1 cellular context compared by ENCODE assay signal in genomic region chr1:27341525-27342252, GRCh38.
TF ChIP-seq lines count a peak whose summit lies in the region.

Gene SYTL1 (plus strand): TSS chr1:27342022. CDS start chr1:27345335, 3,313 bp downstream.

TF ChIP-seq in HepG2, 621 proteins besides CTCF, POLR2A, EP300 and RAD21 (continued from another document and continues in another):
- TF ChIP-seq MBNL3 (CRISPR knock-in tag; conservative IDR thresholded peaks at IDR 0.05) (no peak), ZNF224 (CRISPR knock-in tag; IDR thresholded peaks at IDR 0.05) (no peak), FLYWCH1 (CRISPR knock-in tag; IDR thresholded peaks at IDR 0.05) (no peak), SNAI1 (CRISPR knock-in tag; IDR thresholded peaks at IDR 0.05; ENCODE audit: borderline replicate concordance) (no peak), ZC3H13 (CRISPR knock-in tag; IDR thresholded peaks at IDR 0.05) (no peak), SAFB2 (CRISPR knock-in tag; IDR thresholded peaks at IDR 0.05; ENCODE audit: borderline replicate concordance, low read depth) (0 out of 2 replicates have a peak, but pooled peaks have one; percentile 52), ASH2L (IDR thresholded peaks at IDR 0.05; ENCODE audit: insufficient read length, low read depth, low read length) (no peak), ZSCAN25 (CRISPR knock-in tag; IDR thresholded peaks at IDR 0.05) (peak; percentile 70; the same call in 1 of the 2 replicates), ZNF382 (CRISPR knock-in tag; IDR thresholded peaks at IDR 0.05; ENCODE audit: borderline replicate concordance) (no peak), ZNF546 (CRISPR knock-in tag; conservative IDR thresholded peaks at IDR 0.05) (no peak), ZMYM3 (CRISPR knock-in tag; IDR thresholded peaks at IDR 0.05) (no peak; the same call in 1 of the 2 replicates), NCOA5 (CRISPR knock-in tag; IDR thresholded peaks at IDR 0.05) (no peak), MYC (CRISPR knock-in tag; IDR thresholded peaks at IDR 0.05; ENCODE audit: borderline replicate concordance) (peak; percentile 66; the same call in 1 of the 2 replicates), ZFP36 (IDR thresholded peaks at IDR 0.05; ENCODE audit: borderline replicate concordance, low read depth, low read length, partially characterized antibody) (no peak), ZNF235 (CRISPR knock-in tag; IDR thresholded peaks at IDR 0.05; ENCODE audit: borderline replicate concordance) (no peak), ZNF607 (CRISPR knock-in tag; IDR thresholded peaks at IDR 0.05; ENCODE audit: borderline replicate concordance) (no peak), NFE2L2 (IDR thresholded peaks at IDR 0.05; ENCODE audit: low read length) (no peak), ZFP1 (CRISPR knock-in tag; IDR thresholded peaks at IDR 0.05) (peak; percentile 39; the same call in 1 of the 2 replicates), ZNF839 (CRISPR knock-in tag; IDR thresholded peaks at IDR 0.05; ENCODE audit: borderline replicate concordance) (no peak), MZF1 (CRISPR knock-in tag; IDR thresholded peaks at IDR 0.05; ENCODE audit: borderline replicate concordance) (no peak), CERS6 (CRISPR knock-in tag; IDR thresholded peaks at IDR 0.05) (no peak), ZNF12 (CRISPR knock-in tag; IDR thresholded peaks at IDR 0.05) (no peak), ZNF773 (CRISPR knock-in tag; IDR thresholded peaks at IDR 0.05; ENCODE audit: borderline replicate concordance) (no peak), PREB (CRISPR knock-in tag; IDR thresholded peaks at IDR 0.05) (no peak), E2F5 (CRISPR knock-in tag; conservative IDR thresholded peaks at IDR 0.05) (no peak), ZNF792 (CRISPR knock-in tag; IDR thresholded peaks at IDR 0.05) (no peak), NCOR1 (IDR thresholded peaks at IDR 0.05; ENCODE audit: borderline replicate concordance, low read length) (no peak), DDIT3 (CRISPR knock-in tag; IDR thresholded peaks at IDR 0.05) (no peak), SIX4 (CRISPR knock-in tag; IDR thresholded peaks at IDR 0.05) (no peak), ARNT2 (CRISPR knock-in tag; IDR thresholded peaks at IDR 0.05; ENCODE audit: low read depth) (0 out of 2 replicates have a peak, but pooled peaks have one; percentile 44), SOX6 (IDR thresholded peaks at IDR 0.05) (no peak), SOX6 (CRISPR knock-in tag; IDR thresholded peaks at IDR 0.05) (no peak), HDAC2 (CRISPR knock-in tag; IDR thresholded peaks at IDR 0.05) (no peak; the same call in none of the 2 replicates), CBX2 (IDR thresholded peaks at IDR 0.05; ENCODE audit: low read depth, low read length) (no peak), CBX2 (CRISPR knock-in tag; IDR thresholded peaks at IDR 0.05; ENCODE audit: low read depth) (no peak), EED (CRISPR knock-in tag; IDR thresholded peaks at IDR 0.05) (no peak), KMT2B (CRISPR knock-in tag; IDR thresholded peaks at IDR 0.05) (no peak), MYNN (CRISPR knock-in tag; IDR thresholded peaks at IDR 0.05; ENCODE audit: low read depth) (no peak), RNF2 (conservative IDR thresholded peaks at IDR 0.05; ENCODE audit: low read depth) (no peak), ZNF17 (CRISPR knock-in tag; IDR thresholded peaks at IDR 0.05) (no peak), ZNF850 (CRISPR knock-in tag; conservative IDR thresholded peaks at IDR 0.05) (no peak), AHDC1 (CRISPR knock-in tag; IDR thresholded peaks at IDR 0.05; ENCODE audit: borderline replicate concordance) (no peak), SAP130 (CRISPR knock-in tag; IDR thresholded peaks at IDR 0.05; ENCODE audit: low read depth) (peak; percentile 81), ZNF790 (CRISPR knock-in tag; IDR thresholded peaks at IDR 0.05; ENCODE audit: borderline replicate concordance) (no peak), AGO1 (IDR thresholded peaks at IDR 0.05; ENCODE audit: low read depth, low read length, poor library complexity, severe bottlenecking) (peak; percentile 63)
- TF ChIP-seq, protein P1, sequence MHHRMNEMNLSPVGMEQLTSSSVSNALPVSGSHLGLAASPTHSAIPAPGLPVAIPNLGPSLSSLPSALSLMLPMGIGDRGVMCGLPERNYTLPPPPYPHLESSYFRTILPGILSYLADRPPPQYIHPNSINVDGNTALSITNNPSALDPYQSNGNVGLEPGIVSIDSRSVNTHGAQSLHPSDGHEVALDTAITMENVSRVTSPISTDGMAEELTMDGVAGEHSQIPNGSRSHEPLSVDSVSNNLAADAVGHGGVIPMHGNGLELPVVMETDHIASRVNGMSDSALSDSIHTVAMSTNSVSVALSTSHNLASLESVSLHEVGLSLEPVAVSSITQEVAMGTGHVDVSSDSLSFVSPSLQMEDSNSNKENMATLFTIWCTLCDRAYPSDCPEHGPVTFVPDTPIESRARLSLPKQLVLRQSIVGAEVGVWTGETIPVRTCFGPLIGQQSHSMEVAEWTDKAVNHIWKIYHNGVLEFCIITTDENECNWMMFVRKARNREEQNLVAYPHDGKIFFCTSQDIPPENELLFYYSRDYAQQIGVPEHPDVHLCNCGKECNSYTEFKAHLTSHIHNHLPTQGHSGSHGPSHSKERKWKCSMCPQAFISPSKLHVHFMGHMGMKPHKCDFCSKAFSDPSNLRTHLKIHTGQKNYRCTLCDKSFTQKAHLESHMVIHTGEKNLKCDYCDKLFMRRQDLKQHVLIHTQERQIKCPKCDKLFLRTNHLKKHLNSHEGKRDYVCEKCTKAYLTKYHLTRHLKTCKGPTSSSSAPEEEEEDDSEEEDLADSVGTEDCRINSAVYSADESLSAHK (CRISPR knock-in tag; IDR thresholded peaks at IDR 0.05; ENCODE audit: borderline replicate concordance) = no peak
- TF ChIP-seq, protein P2, sequence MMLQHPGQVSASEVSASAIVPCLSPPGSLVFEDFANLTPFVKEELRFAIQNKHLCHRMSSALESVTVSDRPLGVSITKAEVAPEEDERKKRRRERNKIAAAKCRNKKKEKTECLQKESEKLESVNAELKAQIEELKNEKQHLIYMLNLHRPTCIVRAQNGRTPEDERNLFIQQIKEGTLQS (CRISPR knock-in tag; IDR thresholded peaks at IDR 0.05) = no peak
- TF ChIP-seq, protein P3, sequence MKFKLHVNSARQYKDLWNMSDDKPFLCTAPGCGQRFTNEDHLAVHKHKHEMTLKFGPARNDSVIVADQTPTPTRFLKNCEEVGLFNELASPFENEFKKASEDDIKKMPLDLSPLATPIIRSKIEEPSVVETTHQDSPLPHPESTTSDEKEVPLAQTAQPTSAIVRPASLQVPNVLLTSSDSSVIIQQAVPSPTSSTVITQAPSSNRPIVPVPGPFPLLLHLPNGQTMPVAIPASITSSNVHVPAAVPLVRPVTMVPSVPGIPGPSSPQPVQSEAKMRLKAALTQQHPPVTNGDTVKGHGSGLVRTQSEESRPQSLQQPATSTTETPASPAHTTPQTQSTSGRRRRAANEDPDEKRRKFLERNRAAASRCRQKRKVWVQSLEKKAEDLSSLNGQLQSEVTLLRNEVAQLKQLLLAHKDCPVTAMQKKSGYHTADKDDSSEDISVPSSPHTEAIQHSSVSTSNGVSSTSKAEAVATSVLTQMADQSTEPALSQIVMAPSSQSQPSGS (CRISPR knock-in tag; IDR thresholded peaks at IDR 0.05) = peak; percentile 41; the same call in 1 of the 2 replicates
- TF ChIP-seq, protein P4, sequence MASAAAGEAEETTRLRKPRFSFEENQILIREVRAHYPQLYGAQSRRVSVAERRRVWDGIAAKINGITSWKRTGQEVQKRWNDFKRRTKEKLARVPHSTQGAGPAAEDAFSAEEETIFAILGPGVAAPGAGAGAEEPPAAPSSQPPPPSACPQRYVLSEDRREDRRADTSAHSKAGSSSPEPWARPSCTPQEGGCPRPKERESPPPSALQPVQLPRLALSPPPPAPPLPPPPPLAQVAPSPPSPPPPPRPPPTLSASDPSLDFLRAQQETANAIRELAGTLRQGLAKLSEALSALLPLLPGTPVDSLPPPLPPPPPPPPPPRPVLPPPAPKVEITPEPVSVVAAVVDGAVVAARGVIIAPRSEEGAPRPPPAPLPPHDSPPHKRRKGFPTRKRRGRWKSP (CRISPR knock-in tag; IDR thresholded peaks at IDR 0.05) = no peak
- TF ChIP-seq, protein P5, sequence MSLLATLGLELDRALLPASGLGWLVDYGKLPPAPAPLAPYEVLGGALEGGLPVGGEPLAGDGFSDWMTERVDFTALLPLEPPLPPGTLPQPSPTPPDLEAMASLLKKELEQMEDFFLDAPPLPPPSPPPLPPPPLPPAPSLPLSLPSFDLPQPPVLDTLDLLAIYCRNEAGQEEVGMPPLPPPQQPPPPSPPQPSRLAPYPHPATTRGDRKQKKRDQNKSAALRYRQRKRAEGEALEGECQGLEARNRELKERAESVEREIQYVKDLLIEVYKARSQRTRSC (CRISPR knock-in tag; IDR thresholded peaks at IDR 0.05; ENCODE audit: low read depth) = no peak
- TF ChIP-seq, protein P6, sequence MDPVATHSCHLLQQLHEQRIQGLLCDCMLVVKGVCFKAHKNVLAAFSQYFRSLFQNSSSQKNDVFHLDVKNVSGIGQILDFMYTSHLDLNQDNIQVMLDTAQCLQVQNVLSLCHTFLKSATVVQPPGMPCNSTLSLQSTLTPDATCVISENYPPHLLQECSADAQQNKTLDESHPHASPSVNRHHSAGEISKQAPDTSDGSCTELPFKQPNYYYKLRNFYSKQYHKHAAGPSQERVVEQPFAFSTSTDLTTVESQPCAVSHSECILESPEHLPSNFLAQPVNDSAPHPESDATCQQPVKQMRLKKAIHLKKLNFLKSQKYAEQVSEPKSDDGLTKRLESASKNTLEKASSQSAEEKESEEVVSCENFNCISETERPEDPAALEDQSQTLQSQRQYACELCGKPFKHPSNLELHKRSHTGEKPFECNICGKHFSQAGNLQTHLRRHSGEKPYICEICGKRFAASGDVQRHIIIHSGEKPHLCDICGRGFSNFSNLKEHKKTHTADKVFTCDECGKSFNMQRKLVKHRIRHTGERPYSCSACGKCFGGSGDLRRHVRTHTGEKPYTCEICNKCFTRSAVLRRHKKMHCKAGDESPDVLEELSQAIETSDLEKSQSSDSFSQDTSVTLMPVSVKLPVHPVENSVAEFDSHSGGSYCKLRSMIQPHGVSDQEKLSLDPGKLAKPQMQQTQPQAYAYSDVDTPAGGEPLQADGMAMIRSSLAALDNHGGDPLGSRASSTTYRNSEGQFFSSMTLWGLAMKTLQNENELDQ (CRISPR knock-in tag; IDR thresholded peaks at IDR 0.05; ENCODE audit: borderline replicate concordance) = no peak
